20 cellular contexts compared by ENCODE assay signal in genomic region chr2:8427211-8427610, GRCh38.
DNase-seq lines count a peak whose midpoint lies in the region; ATAC-seq and TF ChIP-seq lines count a peak whose summit lies in the region.
"Had no signal": no experiment of that assay in that cellular context is flagged by ENCODE, and none has a peak within 500 bp of the region (broad histone marks: within the 10 kb centered on the region; RNA-seq: fewer than 3 reads in every experiment).

No MANE protein-coding gene starts in this region.

- no peak for ATAC-seq in HG03460 (IDR thresholded peaks at IDR 0.05; ENCODE audit: unreplicated experiment)
- ATAC-seq: K562, Right ventricle myocardium inferior had no signal

- H2BK5ac ChIP-seq in H9 (ENCODE audit: insufficient read length, low read length) = no peak overlapping the region

- H3K14ac ChIP-seq in H9 (ENCODE audit: insufficient read depth, low read length) = no peak overlapping the region

- DNase-seq in DMS 273 (lab: John Stamatoyannopoulos, UW; ENCODE audit: unreplicated experiment) (peak; percentile 28), DMS 273 treated with DMSO at 0.1 percent for 48 hours (lab: John Stamatoyannopoulos, UW) (no peak), BE2C (peak; percentile 29), NCI-H524 (lab: John Stamatoyannopoulos, UW) (peak; percentile 79 to 93), immature natural killer cell (no peak), H9 (no peak), NCI-H146 (lab: John Stamatoyannopoulos, UW) (no peak)
- DNase-seq: AML-193, EL, GOT3, NCI-H1105, NCI-H187, NCI-H2107, NCI-H345, NCI-H69 had no signal

- no CpG with 5 or more reads among the region's 4 CpGs for WGBS in H9 (ENCODE audit: extremely low coverage, insufficient read length, low lambda C conversion rate)

- H2AK5ac ChIP-seq in H9 (ENCODE audit: insufficient read length, low read length) = no peak overlapping the region

- no peak overlapping the region for H3K23ac ChIP-seq in H9 (ENCODE audit: insufficient read length, low read depth, low read length)

- no peaks in the 10 kb centered on the region for H3K79me1 ChIP-seq in H9 (ENCODE audit: insufficient read depth, low read depth, low read length, poor library complexity, severe bottlenecking)

- no peak overlapping the region for H3K4me3 ChIP-seq in BE2C (ENCODE audit: low read depth, low read length)
- H3K4me3 ChIP-seq: K562 had no signal

- no peak overlapping the region for H3K56ac ChIP-seq in H9 (ENCODE audit: insufficient read length, low read depth, low read length)

- no peaks in the 10 kb centered on the region for H4K20me1 ChIP-seq in H9 (ENCODE audit: control insufficient read depth, insufficient read depth, insufficient read length)

- H3K4ac ChIP-seq in H9 (ENCODE audit: low read depth, low read length) = no peak overlapping the region

- no peak overlapping the region for H3K9ac ChIP-seq in H9 (ENCODE audit: extremely low read depth, insufficient read length, low read length)

- H2BK15ac ChIP-seq in H9 (ENCODE audit: low read depth, low read length) = no peak overlapping the region

- H4K8ac ChIP-seq in H9 (replicated peaks; ENCODE audit: insufficient read length, low read depth, low read length) = no peak overlapping the region

- H3K27me3 ChIP-seq in BE2C = no peaks in the 10 kb centered on the region
- no peaks in the 10 kb centered on the region for H3K27me3 ChIP-seq in H9 (ENCODE audit: insufficient read depth, low read length)

- no peak overlapping the region for H4K5ac ChIP-seq in H9 (ENCODE audit: insufficient read length, low read depth, low read length)

- no peak overlapping the region for H3K27ac ChIP-seq in H9 (ENCODE audit: insufficient read length, low read depth, low read length)
- H3K27ac ChIP-seq: 22Rv1 had no signal

- TF ChIP-seq CTCF in BE2C (IDR thresholded peaks at IDR 0.05; ENCODE audit: low read depth, low read length) = no peak
- no peak for TF ChIP-seq CTCF in H9 (conservative IDR thresholded peaks at IDR 0.05)

- H3K9me3 Mint-ChIP-seq in immature natural killer cell (peaks cover 0 to 3% (median 0%) of the 10 kb centered on the region in 6 donors), H9 (peaks cover 0 to 2% of the 10 kb centered on the region in 2 experiments; a peak in 1 of 5 replicates)

- peaks cover 10 to 16% (median 14%) of the 10 kb centered on the region in 3 donors for H3K27me3 Mint-ChIP-seq in immature natural killer cell (ENCODE audit: low read depth in 3 of 3)
- no peaks in the 10 kb centered on the region; the same call in 1 of the 2 replicates for H3K27me3 Mint-ChIP-seq in H9 (ENCODE audit: low read depth)

- no peak overlapping the region for H3K18ac ChIP-seq in H9 (ENCODE audit: insufficient read length, low read depth, low read length)

- H3K4me1 ChIP-seq in BE2C (no peaks in the 10 kb centered on the region), H9 (ENCODE audit: insufficient read depth, low read length) (no peaks in the 10 kb centered on the region)

- no peak overlapping the region for H2AFZ ChIP-seq in H9 (ENCODE audit: low read length)

- H4K91ac ChIP-seq in H9 (ENCODE audit: insufficient read length, low read depth, low read length) = no peak overlapping the region

- no peak overlapping the region for H2BK20ac ChIP-seq in H9 (ENCODE audit: low read depth, low read length, poor library complexity, severe bottlenecking)

- H3K4me3 Mint-ChIP-seq in immature natural killer cell (peak overlapping the region in 1 of 5 donors; percentile 46), H9 (no peak overlapping the region)

- H3K79me2 ChIP-seq in H9 (ENCODE audit: insufficient read depth, low read length) = no peaks in the 10 kb centered on the region

- H2BK12ac ChIP-seq in H9 (ENCODE audit: insufficient read length, low read depth, low read length) = no peak overlapping the region

- H2BK120ac ChIP-seq in H9 (ENCODE audit: low read depth, low read length, poor library complexity, severe bottlenecking) = no peak overlapping the region

- H3K36me3 ChIP-seq in BE2C = no peaks in the 10 kb centered on the region

- no peaks in the 10 kb centered on the region for H3K23me2 ChIP-seq in H9 (ENCODE audit: insufficient read length, low read depth, low read length, poor library complexity, severe bottlenecking)

- H3K36me3 Mint-ChIP-seq in immature natural killer cell = peaks cover 6 to 23% (median 15%) of the 10 kb centered on the region in 3 donors
- peaks cover 0 to 12% (median 5%) of the 10 kb centered on the region in 3 experiments; a peak in 4 of 7 replicates for H3K36me3 Mint-ChIP-seq in H9 (ENCODE audit: insufficient read depth in 1 of 3, low read depth in 3 of 3)
- H3K36me3 Mint-ChIP-seq: CD14-positive monocyte had no signal

- no peaks in the 10 kb centered on the region for H3K9me3 ChIP-seq in BE2C
- H3K9me3 ChIP-seq in H9 (ENCODE audit: control insufficient read depth, low read depth, low read length) = no peaks in the 10 kb centered on the region

- H3K27ac Mint-ChIP-seq in immature natural killer cell = peak overlapping the region; percentile 87 to 98 (median 94)
- no peak overlapping the region for H3K27ac Mint-ChIP-seq in H9
- H3K27ac Mint-ChIP-seq: CD14-positive monocyte had no signal

- H3T11ph ChIP-seq in H9 (ENCODE audit: low read length) = no peak overlapping the region

- no peak overlapping the region for H3K4me2 ChIP-seq in H9 (ENCODE audit: insufficient read depth, insufficient read length, low read length)

- H3K4me1 Mint-ChIP-seq in immature natural killer cell (peaks cover 80 to 99% of the 10 kb centered on the region in 2 donors), H9 (peaks cover 6 to 9% of the 10 kb centered on the region in 2 experiments; a peak in 3 of 4 replicates)

Comparison
In these comparisons a context has a peak if more than half of its experiments do, and no peak if none do; other contexts are left out.
1. DNase-seq: peak in DMS 273 (single experiment), BE2C (single experiment) and NCI-H524 (2 of 2); none in DMS 273 treated with DMSO at 0.1 percent for 48 hours (single experiment), immature natural killer cell (0 of 3), H9 (single experiment) and NCI-H146 (single experiment).
2. H3K27ac Mint-ChIP-seq: peak in immature natural killer cell (6 of 6); none in H9 (0 of 3).